Comparison of ENCODE assay signal across 1 cellular context in genomic region chr5:40308867-40309266, GRCh38.
TF ChIP-seq lines count a peak whose summit lies in the region.

No MANE protein-coding gene starts in this region.

TF ChIP-seq in WTC11, 78 proteins besides CTCF, POLR2A, EP300 and RAD21 (continued from another document):
- TF ChIP-seq AR (CRISPR knock-in tag; IDR thresholded peaks at IDR 0.05), result no peak
